6 cellular contexts compared by ENCODE assay signal in genomic region chr15:65137089-65137488, GRCh38. TPM values are rescaled to one million over a fixed set of nuclear protein-coding genes. Genes with fewer than 3 reads are reported as not detected.
DNase-seq lines count a peak whose midpoint lies in the region; ATAC-seq, FAIRE-seq and TF ChIP-seq lines count a peak whose summit lies in the region.
"Not testable (repeated sequence)": the region's sequence is repeated elsewhere in the genome, so short reads cannot be mapped to it uniquely, and the experiment has no call there.
"Had no signal": no experiment of that assay in that cellular context is flagged by ENCODE, and none has a peak within 500 bp of the region (broad histone marks: within the 10 kb centered on the region; RNA-seq: fewer than 3 reads in every experiment).

No MANE protein-coding gene starts in this region.

- H3K36me3 Mint-ChIP-seq in neural crest cell (ENCODE audit: low read depth): not testable (repeated sequence)

- TF ChIP-seq EP300 in A549 (IDR thresholded peaks at IDR 0.05); K562 (IDR thresholded peaks at IDR 0.05; ENCODE audit: low read length): not testable (repeated sequence)

- not testable (repeated sequence) for H3K9me1 ChIP-seq in K562 (ENCODE audit: control insufficient read depth, insufficient read depth, low read length)

- not testable (repeated sequence) for TF ChIP-seq CTCF in A549 (IDR thresholded peaks at IDR 0.05); HEK293 (tag by site-specific recombination; IDR thresholded peaks at IDR 0.05); K562 (IDR thresholded peaks at IDR 0.05 in 2 of 3, conservative IDR thresholded peaks at IDR 0.05 in 1 of 3; ENCODE audit: insufficient read depth in 2 of 3, low read depth in 1 of 3, low read length in 3 of 3); neural crest cell (conservative IDR thresholded peaks at IDR 0.05)

- in situ Hi-C loops in K562 (cut with MboI): not testable (repeated sequence)

- H3K27me3 Mint-ChIP-seq in neural crest cell (ENCODE audit: low read depth): not testable (repeated sequence)

- H3K9me3 ChIP-seq in A549: peaks cover 20% of the 10 kb centered on the region
- H3K9me3 ChIP-seq in HEK293 (ENCODE audit: control insufficient read depth, insufficient read depth, low read depth, low read length); K562 (replicated peaks; ENCODE audit: control insufficient read depth, insufficient read depth, low read depth, low read length): not testable (repeated sequence)

- not testable (repeated sequence) for H3K27ac Mint-ChIP-seq in neural crest cell (ENCODE audit: unreplicated experiment)

- not testable (repeated sequence) for H3K27ac ChIP-seq in A549; HEK293 (ENCODE audit: extremely low read depth, low read depth, low read length); K562 (ENCODE audit: extremely low read depth, low read depth, low read length)

- peak overlapping the region; percentile 5 for H3K4me3 Mint-ChIP-seq in neural crest cell

- not testable (repeated sequence) for BruUV-seq in K562 (replicated peaks; lab: Mats Ljungman, UMichigan)

- FAIRE-seq in A549 (lab: Jason Lieb, UNC); K562 (lab: Jason Lieb, UNC): not testable (repeated sequence)

- not testable (repeated sequence) for TF ChIP-seq RAD21 in A549 (conservative IDR thresholded peaks at IDR 0.05 in 1 of 2, IDR thresholded peaks at IDR 0.05 in 1 of 2); K562 (CRISPR knock-in tag; conservative IDR thresholded peaks at IDR 0.05 in 1 of 2, IDR thresholded peaks at IDR 0.05 in 1 of 2)

- not testable (repeated sequence) for DNase-seq in A549 (ENCODE audit: low read depth in 1 of 2, low spot score in 1 of 2); K562 (ENCODE audit: extremely low read depth in 1 of 4, low spot score in 3 of 4); neural crest cell (ENCODE audit: low read depth, low spot score)
- DNase-seq in ELF-1 (ENCODE audit: low read depth, low spot score): peak; percentile 12

- H4K20me1 ChIP-seq in K562 (replicated peaks; ENCODE audit: control insufficient read depth, insufficient read depth, low read length): not testable (repeated sequence)

- not testable (repeated sequence) for H2AFZ ChIP-seq in K562 (ENCODE audit: low read depth, low read length)

- not testable (repeated sequence) for ATAC-seq in A549, K562

- not testable (repeated sequence) for H3K9ac ChIP-seq in K562 (ENCODE audit: insufficient read depth in 1 of 2, low read depth in 2 of 2, low read length in 2 of 2)

- not testable (repeated sequence) for H3K36me3 ChIP-seq in HEK293 (ENCODE audit: control insufficient read depth in 2 of 2, insufficient read depth in 1 of 2, low read length in 2 of 2); K562 (ENCODE audit: control insufficient read depth, insufficient read depth, low read length)

- peaks cover 17% of the 10 kb centered on the region for H3K9me3 Mint-ChIP-seq in neural crest cell

- H3K79me2 ChIP-seq in K562 (ENCODE audit: control insufficient read depth, insufficient read depth, low read length): peaks cover 23% of the 10 kb centered on the region

- peaks cover 12% of the 10 kb centered on the region for H3K4me1 Mint-ChIP-seq in neural crest cell

- not testable (repeated sequence) for H3K4me3 ChIP-seq in A549; HEK293 (ENCODE audit: low read depth, low read length); K562

- TF ChIP-seq POLR2A in A549 (IDR thresholded peaks at IDR 0.05; ENCODE audit: low read length); K562 (conservative IDR thresholded peaks at IDR 0.05): not testable (repeated sequence)

- H3K27me3 ChIP-seq in K562 (ENCODE audit: control insufficient read depth in 2 of 2, insufficient read depth in 2 of 2, low read length in 2 of 2): not testable (repeated sequence)

- POLR2A ChIA-PET in A549 (lab: Yijun Ruan, JAX); HEK293 (lab: Yijun Ruan, JAX); K562 (lab: Yijun Ruan, JAX): not testable (repeated sequence)

- not testable (repeated sequence) for H3K4me1 ChIP-seq in A549; HEK293 (ENCODE audit: control insufficient read depth, insufficient read depth, low read length)
- peaks cover 3 to 17% of the 10 kb centered on the region in 2 experiments; a peak in 2 of 5 replicates for H3K4me1 ChIP-seq in K562 (replicated peaks in 1 of 2; ENCODE audit: control insufficient read depth in 2 of 2, insufficient read depth in 2 of 2, low read length in 2 of 2)

- CTCF ChIA-PET in A549 (lab: Yijun Ruan, JAX): interaction anchor here (0.6 kb wide), 1 partner anchor 1681 kb away, joined by 4 read pairs; no protein-coding TSS in a partner anchor
- CTCF ChIA-PET in HEK293 (lab: Yijun Ruan, JAX); K562 (lab: Yijun Ruan, JAX; ENCODE audit: low intra/inter-chr PET ratio): not testable (repeated sequence)

- 68% methylated on average over 7 of the region's 7 CpGs for WGBS in A549 (ENCODE audit: missing lambda C conversion rate)
- 44% methylated on average over 7 of the region's 7 CpGs for WGBS in K562 (ENCODE audit: insufficient coverage, low coverage, missing lambda C conversion rate)

- H3K4me2 ChIP-seq in A549; K562 (ENCODE audit: insufficient read depth, low read length): not testable (repeated sequence)

- intact Hi-C loops in K562 (cut with micrococcal nuclease): not testable (repeated sequence)

RNA-seq across cellular contexts. Expression of gene PDCD7, which starts 3.5 kb away (rescaled TPM):
- polyA plus RNA-seq in A549 (2011; rRNA removed) (20.4 and 23.7 TPM in 2 replicates), A549 (2017; fragmentation: RNase III; extraction: RNeasy Plus Mini Kit Qiagen cat#74134 plus additional on column Dnase treatment) (16.8 to 19.0 TPM (median 17.5 TPM) in 3 replicates), K562 (2011; rRNA removed) (20.1 and 21.9 TPM in 2 replicates), K562 (2014; fragmentation: Illumina TruSeq; extraction: Trizol) (26.5 and 30.2 TPM in 2 replicates), K562 (2014; fragmentation: Nextera tagmentation; extraction: Ambion mirVana) (10 to 100 TPM; 11.8 to 12.1 TPM), K562 (2014; rRNA removed) (19.1 and 22.9 TPM in 2 replicates)
- polyA plus RNA-seq in A549 (2012; cell fraction: cytosol; rRNA removed): 11.9 and 13.6 TPM in 2 replicates
- polyA plus RNA-seq in A549 (2012; cell fraction: nucleus; rRNA removed): 7.2 and 10.3 TPM in 2 replicates
- 13.8 and 25.7 TPM in 2 replicates for polyA minus RNA-seq in A549 (2011; rRNA and poly(A)+ RNA removed)
- 23.6 and 32.7 TPM in 2 replicates for total RNA-seq in K562 (2011; cell fraction: chromatin; rRNA removed; ENCODE audit: low replicate concordance)
- 18.0 TPM in 2 replicates for total RNA-seq in K562 (2011; cell fraction: nucleolus; rRNA removed)
- 23.0 and 29.0 TPM in 2 replicates for total RNA-seq in K562 (2011; cell fraction: nucleoplasm; rRNA removed)
- total RNA-seq in K562 (2014; rRNA removed) (16.4 and 18.9 TPM in 2 replicates), K562 (2014; rRNA removed; fragmentation: Illumina TruSeq; extraction: Trizol) (15.8 and 17.1 TPM in 2 replicates), K562 (2015; rRNA removed; fragmentation: Illumina TruSeq; extraction: Trizol) (15.7 and 18.8 TPM in 2 replicates), K562 (2021) (22.8 and 24.4 TPM in 2 replicates), neural crest cell (37.0 and 40.8 TPM in 2 replicates)
- 13.4 and 15.0 TPM in 2 replicates for polyA plus RNA-seq in K562 (2011; cell fraction: cytosol; rRNA removed)
- polyA plus RNA-seq in K562 (2011; cell fraction: nucleus; rRNA removed): 11.2 and 14.6 TPM in 2 replicates
- 18.3 and 20.3 TPM in 2 replicates for polyA plus RNA-seq in K562 (2012)
- 13.9 and 14.7 TPM in 2 replicates for polyA minus RNA-seq in K562 (2011; rRNA and poly(A)+ RNA removed)
- polyA minus RNA-seq in K562 (2011; cell fraction: cytosol; rRNA and poly(A)+ RNA removed): 12.7 and 15.0 TPM in 2 replicates
- 5.9 and 8.6 TPM in 2 replicates for polyA minus RNA-seq in K562 (2011; cell fraction: nucleus; rRNA and poly(A)+ RNA removed)

RNA-seq across cellular contexts. Expression of gene UBAP1L, which starts 22.1 kb away (rescaled TPM):
- 0.84 and 1.3 TPM in 2 replicates for polyA plus RNA-seq in A549 (2011; rRNA removed)
- polyA plus RNA-seq in A549 (2012; cell fraction: cytosol; rRNA removed): 0.88 and 0.91 TPM in 2 replicates
- polyA plus RNA-seq in A549 (2012; cell fraction: nucleus; rRNA removed): 11.3 and 12.5 TPM in 2 replicates
- polyA plus RNA-seq in A549 (2017; fragmentation: RNase III; extraction: RNeasy Plus Mini Kit Qiagen cat#74134 plus additional on column Dnase treatment): 0.87 to 0.96 TPM (median 0.96 TPM) in 3 replicates
- 2.1 TPM in 2 replicates for polyA minus RNA-seq in A549 (2011; rRNA and poly(A)+ RNA removed)
- 6.4 and 11.8 TPM in 2 replicates for total RNA-seq in K562 (2011; cell fraction: chromatin; rRNA removed; ENCODE audit: low replicate concordance)
- 5.0 and 5.8 TPM in 2 replicates for total RNA-seq in K562 (2011; cell fraction: nucleolus; rRNA removed)
- 6.7 and 9.3 TPM in 2 replicates for total RNA-seq in K562 (2011; cell fraction: nucleoplasm; rRNA removed)
- total RNA-seq in K562 (2014; rRNA removed): 0.41 and 0.49 TPM in 2 replicates
- 0.33 and 0.41 TPM in 2 replicates for total RNA-seq in K562 (2014; rRNA removed; fragmentation: Illumina TruSeq; extraction: Trizol)
- total RNA-seq in K562 (2015; rRNA removed; fragmentation: Illumina TruSeq; extraction: Trizol): 0.58 and 0.68 TPM in 2 replicates
- total RNA-seq in K562 (2021): 0.71 and 1.0 TPM in 2 replicates
- polyA plus RNA-seq in K562 (2011; rRNA removed): 0.25 and 0.51 TPM in 2 replicates
- polyA plus RNA-seq in K562 (2011; cell fraction: cytosol; rRNA removed): 0.10 and 0.24 TPM in 2 replicates
- polyA plus RNA-seq in K562 (2011; cell fraction: nucleus; rRNA removed): 1.9 and 2.7 TPM in 2 replicates
- 0.43 and 0.72 TPM in 2 replicates for polyA plus RNA-seq in K562 (2012)
- polyA plus RNA-seq in K562 (2014; fragmentation: Illumina TruSeq; extraction: Trizol): 0.16 and 0.21 TPM in 2 replicates
- polyA plus RNA-seq in K562 (2014; fragmentation: Nextera tagmentation; extraction: Ambion mirVana): not detected
- 0.44 and 0.70 TPM in 2 replicates for polyA plus RNA-seq in K562 (2014; rRNA removed)
- polyA minus RNA-seq in K562 (2011; rRNA and poly(A)+ RNA removed): 0.77 and 1.4 TPM in 2 replicates
- 0.27 TPM in 1 of 2 replicates, not detected in the other for polyA minus RNA-seq in K562 (2011; cell fraction: cytosol; rRNA and poly(A)+ RNA removed)
- polyA minus RNA-seq in K562 (2011; cell fraction: nucleus; rRNA and poly(A)+ RNA removed): 1.5 and 2.4 TPM in 2 replicates
- 3.6 and 4.5 TPM in 2 replicates for total RNA-seq in neural crest cell
- polyA plus RNA-seq: CD14-positive monocyte had no signal

RNA-seq across cellular contexts. Expression of gene CLPX, which starts 48.1 kb away (rescaled TPM):
- polyA plus RNA-seq in A549 (2011; rRNA removed) (65.1 and 113 TPM in 2 replicates), A549 (2017; fragmentation: RNase III; extraction: RNeasy Plus Mini Kit Qiagen cat#74134 plus additional on column Dnase treatment) (53.3 to 65.9 TPM (median 55.4 TPM) in 3 replicates), K562 (2011; rRNA removed) (50.2 and 79.0 TPM in 2 replicates), K562 (2014; fragmentation: Illumina TruSeq; extraction: Trizol) (54.6 and 63.1 TPM in 2 replicates), K562 (2014; fragmentation: Nextera tagmentation; extraction: Ambion mirVana) (10 to 100 TPM; 11.2 to 13.4 TPM), K562 (2014; rRNA removed) (66.6 and 83.3 TPM in 2 replicates)
- polyA plus RNA-seq in A549 (2012; cell fraction: cytosol; rRNA removed): 19.1 and 21.7 TPM in 2 replicates
- 14.3 and 15.2 TPM in 2 replicates for polyA plus RNA-seq in A549 (2012; cell fraction: nucleus; rRNA removed)
- polyA minus RNA-seq in A549 (2011; rRNA and poly(A)+ RNA removed): 22.6 and 29.1 TPM in 2 replicates
- 33.8 and 107 TPM in 2 replicates for total RNA-seq in K562 (2011; cell fraction: chromatin; rRNA removed; ENCODE audit: low replicate concordance)
- 18.4 and 18.7 TPM in 2 replicates for total RNA-seq in K562 (2011; cell fraction: nucleolus; rRNA removed)
- total RNA-seq in K562 (2011; cell fraction: nucleoplasm; rRNA removed): 32.0 and 40.7 TPM in 2 replicates
- total RNA-seq in K562 (2014; rRNA removed) (37.0 and 39.6 TPM in 2 replicates), K562 (2014; rRNA removed; fragmentation: Illumina TruSeq; extraction: Trizol) (50.9 and 55.9 TPM in 2 replicates), K562 (2015; rRNA removed; fragmentation: Illumina TruSeq; extraction: Trizol) (51.3 and 52.1 TPM in 2 replicates), K562 (2021) (61.5 and 67.1 TPM in 2 replicates), neural crest cell (42.0 and 42.2 TPM in 2 replicates)
- polyA plus RNA-seq in K562 (2011; cell fraction: cytosol; rRNA removed): 16.6 and 19.7 TPM in 2 replicates
- 19.1 and 28.2 TPM in 2 replicates for polyA plus RNA-seq in K562 (2011; cell fraction: nucleus; rRNA removed)
- 30.9 and 45.6 TPM in 2 replicates for polyA plus RNA-seq in K562 (2012)
- polyA minus RNA-seq in K562 (2011; rRNA and poly(A)+ RNA removed): 132 and 144 TPM in 2 replicates
- 29.6 and 38.5 TPM in 2 replicates for polyA minus RNA-seq in K562 (2011; cell fraction: cytosol; rRNA and poly(A)+ RNA removed)
- polyA minus RNA-seq in K562 (2011; cell fraction: nucleus; rRNA and poly(A)+ RNA removed): 25.8 and 40.2 TPM in 2 replicates
